In the genomic region with DNA sequence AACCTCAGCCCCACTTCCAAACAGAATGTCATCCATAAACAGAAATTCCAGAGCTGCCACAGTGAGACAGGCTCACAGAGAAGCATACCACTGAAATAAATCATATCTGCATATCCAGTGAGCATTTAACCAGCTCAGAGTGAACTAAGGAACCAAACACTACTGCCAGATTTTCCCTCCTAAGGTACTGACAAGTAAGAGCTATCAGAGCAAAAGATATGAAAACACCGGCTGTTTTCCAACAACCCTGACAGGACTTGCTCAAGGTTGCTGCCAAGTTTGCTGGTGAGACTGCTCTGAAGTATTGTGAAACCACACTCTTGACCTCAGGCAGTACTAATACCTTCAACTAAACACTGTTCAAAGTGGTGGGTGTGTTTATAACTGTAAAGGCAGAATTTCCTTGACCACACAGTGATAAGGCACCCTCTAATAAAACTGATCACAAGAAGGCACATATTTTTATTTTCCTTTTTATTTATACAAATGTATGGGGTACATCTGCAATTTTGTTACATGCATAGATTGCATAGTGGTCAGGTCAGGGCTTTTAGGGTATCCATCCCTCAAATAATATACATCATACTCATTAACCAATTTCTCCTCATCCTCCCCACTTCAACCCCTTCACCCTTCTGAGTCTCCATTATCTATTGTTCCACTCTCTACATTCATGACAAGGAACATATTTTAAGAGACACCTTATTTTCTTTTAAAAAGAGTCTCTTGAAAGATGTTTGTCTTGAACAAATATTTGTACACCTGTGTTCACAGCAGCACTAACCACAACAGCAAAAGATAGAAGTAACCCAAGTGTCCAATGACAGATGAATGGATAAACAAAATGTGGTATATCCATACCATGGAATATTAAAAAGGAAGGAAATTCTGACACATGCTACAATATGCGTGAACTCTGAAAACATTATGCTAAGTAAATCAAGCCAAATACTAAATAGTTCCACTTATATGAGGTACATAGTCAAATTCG, we compare ENCODE assay signal across 8 cellular contexts. TPM values are rescaled to one million over a fixed set of nuclear protein-coding genes. Genes with fewer than 3 reads are reported as not detected.
DNase-seq lines count a peak whose midpoint lies in the region; ATAC-seq and TF ChIP-seq lines count a peak whose summit lies in the region.

No MANE protein-coding gene starts in this region.

- intact Hi-C loops in activated CD8-positive, alpha-beta T cell treated with anti-CD3 and anti-CD28 coated beads for 36 hours (cut with micrococcal nuclease) = no loop called here
- intact Hi-C loops in left ventricle myocardium inferior (cut with micrococcal nuclease) = no loop called here

- no peak overlapping the region for H3K27ac Mint-ChIP-seq in activated CD8-positive, alpha-beta T cell treated with anti-CD3 and anti-CD28 coated beads for 36 hours
- peak overlapping the region; percentile 14 for H3K27ac Mint-ChIP-seq in stimulated activated naive B cell treated with anti-CD40 and anti-IgM and Interleukin-4, amounts not matched to agents 10 μg/mL and 1 μg/mL and 100 μg/mL, for 72 hours

- H3K36me3 ChIP-seq in left ventricle myocardium inferior = no peaks in the 10 kb centered on the region

- no peaks in the 10 kb centered on the region for H3K36me3 Mint-ChIP-seq in activated CD8-positive, alpha-beta T cell treated with anti-CD3 and anti-CD28 coated beads for 36 hours (ENCODE audit: low read depth)
- H3K36me3 Mint-ChIP-seq in stimulated activated naive B cell treated with anti-CD40 and anti-IgM and Interleukin-4, amounts not matched to agents 10 μg/mL and 1 μg/mL and 100 μg/mL, for 72 hours = peaks cover 0 to 4% of the 10 kb centered on the region in 2 donors

- H3K4me1 ChIP-seq in left ventricle myocardium inferior = peaks cover 90% of the 10 kb centered on the region

- H3K4me3 ChIP-seq in left ventricle myocardium inferior = peak overlapping the region; percentile 45

- peaks cover 51% of the 10 kb centered on the region for H3K4me1 Mint-ChIP-seq in activated CD8-positive, alpha-beta T cell treated with anti-CD3 and anti-CD28 coated beads for 36 hours (ENCODE audit: low read depth)
- peaks cover 33 to 58% of the 10 kb centered on the region in 2 donors for H3K4me1 Mint-ChIP-seq in stimulated activated naive B cell treated with anti-CD40 and anti-IgM and Interleukin-4, amounts not matched to agents 10 μg/mL and 1 μg/mL and 100 μg/mL, for 72 hours

- H3K27me3 Mint-ChIP-seq in activated CD8-positive, alpha-beta T cell treated with anti-CD3 and anti-CD28 coated beads for 36 hours = no peaks in the 10 kb centered on the region
- H3K27me3 Mint-ChIP-seq in stimulated activated naive B cell treated with anti-CD40 and anti-IgM and Interleukin-4, amounts not matched to agents 10 μg/mL and 1 μg/mL and 100 μg/mL, for 72 hours = no peaks in the 10 kb centered on the region

- H3K9me3 ChIP-seq in left ventricle myocardium inferior (replicated peaks) = no peaks in the 10 kb centered on the region

- CTCF ChIA-PET in activated CD8-positive, alpha-beta T cell treated with anti-CD3 and anti-CD28 coated beads for 36 hours (lab: Charles Lee) = interaction anchor here (0.8 to 1.5 kb wide), 5 partner anchors 8 to 44 kb away, joined by 3 to 6 read pairs (median 4); no protein-coding TSS in a partner anchor

- no peaks in the 10 kb centered on the region for H3K27me3 ChIP-seq in left ventricle myocardium inferior (ENCODE audit: low read depth)

- no peak for TF ChIP-seq CTCF in activated CD8-positive, alpha-beta T cell treated with anti-CD3 and anti-CD28 coated beads for 36 hours (IDR thresholded peaks at IDR 0.05)
- no peak for TF ChIP-seq CTCF in left ventricle myocardium inferior (IDR thresholded peaks at IDR 0.05; ENCODE audit: borderline replicate concordance)

- H3K27ac ChIP-seq in left ventricle myocardium inferior (replicated peaks) = peak overlapping the region; percentile 82

- in situ Hi-C loops in G401 (cut with HindIII; ENCODE audit: low sequenced_read_pairs) = no loop called here

- H3K4me3 Mint-ChIP-seq in activated CD8-positive, alpha-beta T cell treated with anti-CD3 and anti-CD28 coated beads for 36 hours = no peak overlapping the region
- no peak overlapping the region for H3K4me3 Mint-ChIP-seq in stimulated activated naive B cell treated with anti-CD40 and anti-IgM and Interleukin-4, amounts not matched to agents 10 μg/mL and 1 μg/mL and 100 μg/mL, for 72 hours

- POLR2A ChIA-PET in activated CD8-positive, alpha-beta T cell treated with anti-CD3 and anti-CD28 coated beads for 36 hours (lab: Charles Lee) = no interaction called here

- no peaks in the 10 kb centered on the region for H3K9me3 Mint-ChIP-seq in activated CD8-positive, alpha-beta T cell treated with anti-CD3 and anti-CD28 coated beads for 36 hours
- no peaks in the 10 kb centered on the region for H3K9me3 Mint-ChIP-seq in stimulated activated naive B cell treated with anti-CD40 and anti-IgM and Interleukin-4, amounts not matched to agents 10 μg/mL and 1 μg/mL and 100 μg/mL, for 72 hours

- DNase-seq in G401 (ENCODE audit: low spot score) = peak; percentile 33
- no peak for DNase-seq in activated CD8-positive, alpha-beta T cell treated with anti-CD3 and anti-CD28 coated beads for 36 hours
- no peak for DNase-seq in left ventricle myocardium inferior
- DNase-seq in stimulated activated naive B cell treated with anti-CD40 and anti-IgM and Interleukin-4, amounts not matched to agents 10 μg/mL and 1 μg/mL and 100 μg/mL, for 72 hours = no peak
- DNase-seq in ecto neural progenitor cell (ENCODE audit: low spot score) = no peak
- DNase-seq in NCI-H2227 treated with DMSO at 0.1 percent for 48 hours (lab: John Stamatoyannopoulos, UW) = no peak

- ATAC-seq in GM21381 (IDR thresholded peaks at IDR 0.05; ENCODE audit: unreplicated experiment) (peak; percentile 85), HG03575 (IDR thresholded peaks at IDR 0.05; ENCODE audit: extremely low read depth, insufficient number of reproducible peaks, low FRiP score, unreplicated experiment) (peak; percentile 61)
- peak; percentile 51 for ATAC-seq in activated CD8-positive, alpha-beta T cell treated with anti-CD3 and anti-CD28 coated beads for 36 hours
- ATAC-seq in stimulated activated naive B cell treated with anti-CD40 and anti-IgM and Interleukin-4, amounts not matched to agents 10 μg/mL and 1 μg/mL and 100 μg/mL, for 72 hours (replicated peaks) = no peak

RNA-seq across cellular contexts. Expression of gene SGMS1, which starts 18.2 kb away (rescaled TPM):
- total RNA-seq in G401 (2014; rRNA removed; shearing (Covaris generic)) = 10.0 and 25.5 TPM in 2 replicates
- total RNA-seq in activated CD8-positive, alpha-beta T cell treated with anti-CD3 and anti-CD28 coated beads for 36 hours = 10 to 100 TPM in 1 of 2 experiments, 1 to 10 TPM in 1; 9.0 to 10.6 TPM
- 18.6 TPM for total RNA-seq in left ventricle myocardium inferior

Comparison
In these comparisons a context has a peak if more than half of its experiments do, and no peak if none do; other contexts are left out.
1. ATAC-seq: peak in GM21381 (single experiment), HG03575 (single experiment) and activated CD8-positive, alpha-beta T cell treated with anti-CD3 and anti-CD28 coated beads for 36 hours (single experiment); none in stimulated activated naive B cell treated with anti-CD40 and anti-IgM and Interleukin-4, amounts not matched to agents 10 μg/mL and 1 μg/mL and 100 μg/mL, for 72 hours (0 of 2).